Comparison of ENCODE assay signal across 14 cellular contexts in genomic region chr2:142724713-142725349, GRCh38.
A peak's percentile ranks its signal among the peaks of the same experiment; 100 is the strongest.
DNase-seq lines count a peak whose midpoint lies in the region; ATAC-seq, FAIRE-seq and TF ChIP-seq lines count a peak whose summit lies in the region.
"Had no signal": no experiment of that assay in that cellular context is flagged by ENCODE, and none has a peak within 500 bp of the region (broad histone marks: within the 10 kb centered on the region; RNA-seq: fewer than 3 reads in every experiment).

No MANE protein-coding gene starts in this region.

- ATAC-seq in GM19025 (IDR thresholded peaks at IDR 0.05; ENCODE audit: low read depth, unreplicated experiment), result peak; percentile 52
- ATAC-seq in GM21528 (IDR thresholded peaks at IDR 0.05; ENCODE audit: low FRiP score, unreplicated experiment), result peak; percentile 71
- ATAC-seq in HG03066 (IDR thresholded peaks at IDR 0.05; ENCODE audit: low read depth, unreplicated experiment), result peak; percentile 73
- ATAC-seq: activated T-helper 17 cell treated with anti-CD3 and anti-CD28 coated beads, Interleukin-2, amount 50 U/mL, for 72 hours had no signal

- H3K27ac ChIP-seq in adrenal gland, result no peak overlapping the region
- H3K27ac ChIP-seq: right atrium auricular region had no signal

- 78 to 79% (median 79%) methylated on average over 2 of the region's 2 CpGs for WGBS in adrenal gland, 4 donors

- H3K9me3 ChIP-seq in adrenal gland (replicated peaks in 1 of 3), result no peaks in the 10 kb centered on the region

- no peaks in the 10 kb centered on the region for H3K36me3 ChIP-seq in adrenal gland (replicated peaks in 1 of 2)
- H3K36me3 ChIP-seq: right atrium auricular region had no signal

- H3K4me1 ChIP-seq in adrenal gland (replicated peaks in 1 of 2), result no peaks in the 10 kb centered on the region
- H3K4me1 ChIP-seq: right atrium auricular region had no signal

- no peak for TF ChIP-seq POLR2A in adrenal gland (IDR thresholded peaks at IDR 0.05)

- FAIRE-seq in RCC 7860 (lab: Jason Lieb, UNC), result no peak

- intact Hi-C loops in adrenal gland (cut with DNase I), result no loop called here

- no peaks in the 10 kb centered on the region for H3K27me3 ChIP-seq in adrenal gland
- H3K27me3 ChIP-seq: right atrium auricular region had no signal

- no peak overlapping the region for H3K4me3 ChIP-seq in adrenal gland
- H3K4me3 ChIP-seq: right atrium auricular region had no signal

- no peak for TF ChIP-seq CTCF in adrenal gland (IDR thresholded peaks at IDR 0.05)

- DNase-seq in OCI-M1 (lab: John Stamatoyannopoulos, UW) (peak; percentile 18), RCC 7860 (ENCODE audit: low spot score) (no peak), adrenal gland (no peak)
- DNase-seq in activated CD4-positive, CD25-positive, alpha-beta regulatory T cell (lab: John Stamatoyannopoulos, UW), result no peak
- DNase-seq: central memory CD4-positive, alpha-beta T cell; GF-D8; hippocampal formation; NCI-H2029 treated with DMSO at 0.1 percent for 48 hours; NCI-H524 had no signal
